8 cellular contexts compared by ENCODE assay signal in genomic region chr14:93332032-93332852, GRCh38. TPM values are rescaled to one million over a fixed set of nuclear protein-coding genes. Genes with fewer than 3 reads are reported as not detected.
A peak's percentile ranks its signal among the peaks of the same experiment; 100 is the strongest.
DNase-seq lines count a peak whose midpoint lies in the region; ATAC-seq, FAIRE-seq and TF ChIP-seq lines count a peak whose summit lies in the region.

No MANE protein-coding gene starts in this region.

- intact Hi-C loops in kidney (cut with DNase I), result no loop called here

- H3K4me3 ChIP-seq in kidney (ENCODE audit: low read length in 2 of 2), result peak overlapping the region; percentile 81 to 97

- peak; percentile 51 for ATAC-seq in GM19372 (IDR thresholded peaks at IDR 0.05; ENCODE audit: low read depth, unreplicated experiment)
- peak; percentile 64 for ATAC-seq in HG03439 (IDR thresholded peaks at IDR 0.05; ENCODE audit: unreplicated experiment)
- peak; percentile 77 for ATAC-seq in SK-N-SH treated with all-trans-retinoic acid at 6 μM for 48 hours

- no peak for TF ChIP-seq CTCF in kidney (IDR thresholded peaks at IDR 0.05; ENCODE audit: borderline replicate concordance, extremely low read depth, insufficient read depth)

- H3K36me3 ChIP-seq in kidney (ENCODE audit: control insufficient read depth in 1 of 2, insufficient read depth in 2 of 2, low read length in 2 of 2), result no peaks in the 10 kb centered on the region

- peak overlapping the region; percentile 41 to 57 for H3K9ac ChIP-seq in kidney (ENCODE audit: low read length in 2 of 2)

- H3K4me1 ChIP-seq in kidney (ENCODE audit: control insufficient read depth in 1 of 2, insufficient read depth in 1 of 2, low read depth in 1 of 2, low read length in 2 of 2), result peaks cover 12 to 15% of the 10 kb centered on the region in 2 donors

- peaks cover 0 to 3% of the 10 kb centered on the region in 2 donors for H3K9me3 ChIP-seq in kidney (ENCODE audit: control insufficient read depth in 1 of 2, low read length in 2 of 2)

- H3K27ac ChIP-seq in caudate nucleus (ENCODE audit: low read depth, low read length) (peak overlapping the region; percentile 96), kidney (ENCODE audit: low read depth in 2 of 2, low read length in 2 of 2) (peak overlapping the region; percentile 91 to 95)

- FAIRE-seq in kidney (lab: Jason Lieb, UNC), result no peak

- DNase-seq in DMS153 (lab: John Stamatoyannopoulos, UW), result peak; percentile 3
- DNase-seq in caudate nucleus (lab: John Stamatoyannopoulos, UW), result peak in 20 of 61 donors; percentile 22 to 72 (median 54)
- peak; percentile 90 for DNase-seq in kidney
- DNase-seq in stimulated activated CD4-positive, alpha-beta T cell treated with anti-CD3 and anti-CD28 coated beads, Interleukin-1b, Interleukin-23, amount 100 ng/mL, for 24 hours (ENCODE audit: low read depth in 4 of 4, low spot score in 1 of 4), result peak in 3 of 4 experiments; percentile 7 to 24 (median 14)
- DNase-seq in GF-D8 (lab: John Stamatoyannopoulos, UW), result no peak

TF ChIP-seq in SK-N-SH treated with all-trans-retinoic acid at 6 μM for 48 hours, 23 proteins besides CTCF, POLR2A, EP300 and RAD21:
- TF ChIP-seq ZFP3 (CRISPR knock-in tag; IDR thresholded peaks at IDR 0.05) (no peak), ESRRG (CRISPR knock-in tag; IDR thresholded peaks at IDR 0.05) (no peak), ZC3H10 (CRISPR knock-in tag; IDR thresholded peaks at IDR 0.05) (no peak), ISL1 (CRISPR knock-in tag; IDR thresholded peaks at IDR 0.05) (no peak), PPARA (CRISPR knock-in tag; IDR thresholded peaks at IDR 0.05; ENCODE audit: borderline replicate concordance) (no peak), BACH2 (CRISPR knock-in tag; IDR thresholded peaks at IDR 0.05; ENCODE audit: borderline replicate concordance) (no peak), SNAI2 (CRISPR knock-in tag; IDR thresholded peaks at IDR 0.05) (no peak), TOX (CRISPR knock-in tag; IDR thresholded peaks at IDR 0.05; ENCODE audit: borderline replicate concordance) (no peak), ZNF70 (CRISPR knock-in tag; IDR thresholded peaks at IDR 0.05) (no peak), CSDC2 (CRISPR knock-in tag; IDR thresholded peaks at IDR 0.05) (no peak), ZNF8 (CRISPR knock-in tag; IDR thresholded peaks at IDR 0.05) (no peak), RARB (CRISPR knock-in tag; IDR thresholded peaks at IDR 0.05) (no peak), ARNTL (CRISPR knock-in tag; IDR thresholded peaks at IDR 0.05; ENCODE audit: borderline replicate concordance, low read depth) (no peak), OSR1 (CRISPR knock-in tag; IDR thresholded peaks at IDR 0.05) (no peak)
TF ChIP-seq in SK-N-SH treated with all-trans-retinoic acid at 6 μM for 48 hours: peak in this region for 0.

RNA-seq across cellular contexts. Expression of gene BTBD7, which starts 0.6 kb away (rescaled TPM):
- total RNA-seq in kidney, result 78.2 TPM
- polyA plus RNA-seq in kidney (ENCODE audit: insufficient read depth, low read depth, low replicate concordance), result 10.3 TPM

RNA-seq across cellular contexts. Expression of gene COX8C, which starts 14.7 kb away (rescaled TPM):
- not detected for total RNA-seq in kidney
- not detected for polyA plus RNA-seq in kidney (ENCODE audit: insufficient read depth, low read depth, low replicate concordance)
